8 cellular contexts compared by ENCODE assay signal in the genomic region with DNA sequence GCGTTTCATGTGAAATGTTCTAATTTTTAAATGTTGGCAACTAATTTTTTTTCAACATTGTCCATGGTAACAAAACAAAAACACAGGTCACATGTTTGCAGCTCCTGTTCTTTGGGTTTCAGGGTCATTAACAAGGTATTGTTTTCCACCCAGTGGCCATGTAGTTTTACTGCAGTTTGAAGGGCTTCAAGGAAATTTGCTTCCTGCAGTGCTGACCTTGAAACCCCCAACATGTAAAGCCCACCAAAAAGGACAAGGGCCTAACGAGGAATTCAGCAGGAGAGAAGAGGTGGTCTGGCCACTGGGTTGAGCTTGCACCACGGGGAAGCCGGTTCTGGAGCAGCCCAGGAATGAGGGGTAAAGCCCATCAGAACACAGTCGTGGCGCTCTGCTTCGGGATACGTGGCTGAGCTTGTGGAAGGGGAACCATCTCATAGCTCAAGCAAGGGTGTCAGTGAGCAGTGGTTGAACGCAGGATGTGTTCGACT. TPM values are rescaled to one million over a fixed set of nuclear protein-coding genes. Genes with fewer than 3 reads are reported as not detected.
A peak's percentile ranks its signal among the peaks of the same experiment; 100 is the strongest.
DNase-seq lines count a peak whose midpoint lies in the region; ATAC-seq and TF ChIP-seq lines count a peak whose summit lies in the region.

No MANE protein-coding gene starts in this region.

- TF ChIP-seq POLR2A in suprapubic skin (IDR thresholded peaks at IDR 0.05): no peak

- peaks cover 8% of the 10 kb centered on the region for H3K4me1 ChIP-seq in suprapubic skin

- no peak for TF ChIP-seq EP300 in suprapubic skin (IDR thresholded peaks at IDR 0.05)

- H3K36me3 ChIP-seq in suprapubic skin: no peaks in the 10 kb centered on the region

- no peak overlapping the region for H3K27ac ChIP-seq in suprapubic skin

- no peaks in the 10 kb centered on the region for H3K9me3 ChIP-seq in suprapubic skin

- H3K27me3 ChIP-seq in suprapubic skin: no peaks in the 10 kb centered on the region

- TF ChIP-seq CTCF in suprapubic skin (IDR thresholded peaks at IDR 0.05): no peak

- peak; percentile 69 for ATAC-seq in HG03571 (IDR thresholded peaks at IDR 0.05; ENCODE audit: unreplicated experiment)
- no peak for ATAC-seq in GM19397 (IDR thresholded peaks at IDR 0.05; ENCODE audit: unreplicated experiment)

- DNase-seq in NCI-H146 (lab: John Stamatoyannopoulos, UW) (peak; percentile 21), NCI-H146 treated with DMSO at 0.1 percent for 48 hours (lab: John Stamatoyannopoulos, UW; ENCODE audit: unreplicated experiment) (no peak), amniotic epithelial cell (ENCODE audit: low read depth) (peak; percentile 59), iPS-NIHi11 (ENCODE audit: low spot score) (peak; percentile 63), suprapubic skin (ENCODE audit: low spot score in 2 of 2) (no peak)
- DNase-seq in activated effector memory CD4-positive, alpha-beta T cell treated with anti-CD3 and anti-CD28 coated beads, Interleukin-2, amount 50 U/mL, for 16 hours: no peak

- H3K4me3 ChIP-seq in suprapubic skin: no peak overlapping the region

- 77% methylated on average over 10 of the region's 10 CpGs for WGBS in suprapubic skin

RNA-seq across cellular contexts. Expression of gene KLHL31, which starts 13.9 kb away (rescaled TPM):
- 1 to 10 TPM in 2 of 4 donors, under 1 TPM in 2; 0.79 to 5.4 (median 0.95) TPM for total RNA-seq in suprapubic skin

Comparison
In these comparisons a context has a peak if more than half of its experiments do, and no peak if none do; other contexts are left out.
1. DNase-seq: peak in NCI-H146 (single experiment), amniotic epithelial cell (single experiment) and iPS-NIHi11 (single experiment); none in NCI-H146 treated with DMSO at 0.1 percent for 48 hours (single experiment), suprapubic skin (0 of 2) and activated effector memory CD4-positive, alpha-beta T cell treated with anti-CD3 and anti-CD28 coated beads, Interleukin-2, amount 50 U/mL, for 16 hours (single experiment).